ENCODE assay signal across 1 cellular context in the genomic region with DNA sequence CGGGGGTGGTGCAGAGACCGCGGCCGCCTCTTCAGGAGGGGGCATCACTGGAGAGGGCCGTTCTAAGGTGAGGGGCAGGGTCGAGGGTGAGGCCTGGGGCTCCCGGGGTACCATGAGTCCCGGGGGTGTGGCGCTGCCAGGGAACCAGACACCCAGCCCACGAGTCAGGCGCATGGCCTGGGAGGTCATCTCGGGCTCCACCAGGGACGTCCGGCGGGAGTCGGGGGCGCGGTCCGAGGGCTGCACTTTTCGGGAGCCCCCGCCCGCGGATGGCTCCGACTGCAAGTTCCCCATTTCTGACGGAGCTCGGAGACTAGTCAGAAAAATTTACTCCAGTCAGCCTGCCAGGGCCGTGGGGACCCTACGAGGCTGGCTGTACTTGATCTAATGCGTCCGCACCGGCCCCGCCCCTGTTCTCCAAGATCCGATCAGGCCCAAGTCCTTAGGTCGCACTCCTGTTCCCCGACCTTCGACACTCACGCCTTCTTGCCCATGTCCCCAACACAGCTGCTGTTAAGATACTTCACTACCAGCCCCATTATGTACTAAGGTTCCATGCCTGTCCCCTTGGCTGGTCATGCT.
TF ChIP-seq lines count a peak whose summit lies in the region.

No MANE protein-coding gene starts in this region.

TF ChIP-seq in GM12878, 131 proteins besides CTCF, POLR2A, EP300 and RAD21 (continued from another document):
- TF ChIP-seq, protein P1, sequence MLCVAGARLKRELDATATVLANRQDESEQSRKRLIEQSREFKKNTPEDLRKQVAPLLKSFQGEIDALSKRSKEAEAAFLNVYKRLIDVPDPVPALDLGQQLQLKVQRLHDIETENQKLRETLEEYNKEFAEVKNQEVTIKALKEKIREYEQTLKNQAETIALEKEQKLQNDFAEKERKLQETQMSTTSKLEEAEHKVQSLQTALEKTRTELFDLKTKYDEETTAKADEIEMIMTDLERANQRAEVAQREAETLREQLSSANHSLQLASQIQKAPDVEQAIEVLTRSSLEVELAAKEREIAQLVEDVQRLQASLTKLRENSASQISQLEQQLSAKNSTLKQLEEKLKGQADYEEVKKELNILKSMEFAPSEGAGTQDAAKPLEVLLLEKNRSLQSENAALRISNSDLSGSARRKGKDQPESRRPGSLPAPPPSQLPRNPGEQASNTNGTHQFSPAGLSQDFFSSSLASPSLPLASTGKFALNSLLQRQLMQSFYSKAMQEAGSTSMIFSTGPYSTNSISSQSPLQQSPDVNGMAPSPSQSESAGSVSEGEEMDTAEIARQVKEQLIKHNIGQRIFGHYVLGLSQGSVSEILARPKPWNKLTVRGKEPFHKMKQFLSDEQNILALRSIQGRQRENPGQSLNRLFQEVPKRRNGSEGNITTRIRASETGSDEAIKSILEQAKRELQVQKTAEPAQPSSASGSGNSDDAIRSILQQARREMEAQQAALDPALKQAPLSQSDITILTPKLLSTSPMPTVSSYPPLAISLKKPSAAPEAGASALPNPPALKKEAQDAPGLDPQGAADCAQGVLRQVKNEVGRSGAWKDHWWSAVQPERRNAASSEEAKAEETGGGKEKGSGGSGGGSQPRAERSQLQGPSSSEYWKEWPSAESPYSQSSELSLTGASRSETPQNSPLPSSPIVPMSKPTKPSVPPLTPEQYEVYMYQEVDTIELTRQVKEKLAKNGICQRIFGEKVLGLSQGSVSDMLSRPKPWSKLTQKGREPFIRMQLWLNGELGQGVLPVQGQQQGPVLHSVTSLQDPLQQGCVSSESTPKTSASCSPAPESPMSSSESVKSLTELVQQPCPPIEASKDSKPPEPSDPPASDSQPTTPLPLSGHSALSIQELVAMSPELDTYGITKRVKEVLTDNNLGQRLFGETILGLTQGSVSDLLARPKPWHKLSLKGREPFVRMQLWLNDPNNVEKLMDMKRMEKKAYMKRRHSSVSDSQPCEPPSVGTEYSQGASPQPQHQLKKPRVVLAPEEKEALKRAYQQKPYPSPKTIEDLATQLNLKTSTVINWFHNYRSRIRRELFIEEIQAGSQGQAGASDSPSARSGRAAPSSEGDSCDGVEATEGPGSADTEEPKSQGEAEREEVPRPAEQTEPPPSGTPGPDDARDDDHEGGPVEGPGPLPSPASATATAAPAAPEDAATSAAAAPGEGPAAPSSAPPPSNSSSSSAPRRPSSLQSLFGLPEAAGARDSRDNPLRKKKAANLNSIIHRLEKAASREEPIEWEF (IDR thresholded peaks at IDR 0.05; ENCODE audit: insufficient replicate concordance, low read depth, low read length), result no peak
- TF ChIP-seq MTA3 (IDR thresholded peaks at IDR 0.05; ENCODE audit: borderline replicate concordance, low read length) (no peak), ZZZ3 (IDR thresholded peaks at IDR 0.05; ENCODE audit: control insufficient read depth, insufficient read length, low read depth) (no peak), YY1 (IDR thresholded peaks at IDR 0.05; ENCODE audit: low read depth, low read length) (no peak)
- TF ChIP-seq, protein P2, sequence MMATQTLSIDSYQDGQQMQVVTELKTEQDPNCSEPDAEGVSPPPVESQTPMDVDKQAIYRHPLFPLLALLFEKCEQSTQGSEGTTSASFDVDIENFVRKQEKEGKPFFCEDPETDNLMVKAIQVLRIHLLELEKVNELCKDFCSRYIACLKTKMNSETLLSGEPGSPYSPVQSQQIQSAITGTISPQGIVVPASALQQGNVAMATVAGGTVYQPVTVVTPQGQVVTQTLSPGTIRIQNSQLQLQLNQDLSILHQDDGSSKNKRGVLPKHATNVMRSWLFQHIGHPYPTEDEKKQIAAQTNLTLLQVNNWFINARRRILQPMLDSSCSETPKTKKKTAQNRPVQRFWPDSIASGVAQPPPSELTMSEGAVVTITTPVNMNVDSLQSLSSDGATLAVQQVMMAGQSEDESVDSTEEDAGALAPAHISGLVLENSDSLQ (IDR thresholded peaks at IDR 0.05), result no peak
